Comparison of ENCODE assay signal across 24 cellular contexts in genomic region chr15:49190586-49190985, GRCh38. TPM values are rescaled to one million over a fixed set of nuclear protein-coding genes. Genes with fewer than 3 reads are reported as not detected.
DNase-seq lines count a peak whose midpoint lies in the region; ATAC-seq and TF ChIP-seq lines count a peak whose summit lies in the region.
"Had no signal": no experiment of that assay in that cellular context is flagged by ENCODE, and none has a peak within 500 bp of the region (broad histone marks: within the 10 kb centered on the region; RNA-seq: fewer than 3 reads in every experiment).

No MANE protein-coding gene starts in this region.

- H3K36me3 ChIP-seq in endodermal cell (ENCODE audit: control insufficient read depth, insufficient read depth, low read length): no peaks in the 10 kb centered on the region
- no peaks in the 10 kb centered on the region for H3K36me3 ChIP-seq in gastrocnemius medialis
- H3K36me3 ChIP-seq: breast epithelium, SJSA1 had no signal

- no peak for ATAC-seq in activated CD4-positive, alpha-beta T cell treated with anti-CD3 and anti-CD28 coated beads for 36 hours
- no peak for ATAC-seq in gastrocnemius medialis
- ATAC-seq: activated CD8-positive, alpha-beta T cell treated with anti-CD3 and anti-CD28 coated beads for 36 hours; right cardiac atrium had no signal

- no peak for TF ChIP-seq CTCF in CD14-positive monocyte (IDR thresholded peaks at IDR 0.05)
- TF ChIP-seq CTCF in endodermal cell (conservative IDR thresholded peaks at IDR 0.05): no peak
- no peak for TF ChIP-seq CTCF in gastrocnemius medialis (IDR thresholded peaks at IDR 0.05 in 4 of 5, conservative IDR thresholded peaks at IDR 0.05 in 1 of 5)

- CTCF ChIA-PET in activated CD4-positive, alpha-beta T cell treated with anti-CD3 and anti-CD28 coated beads for 36 hours (lab: Charles Lee): no interaction called here

- POLR2A ChIA-PET in activated CD4-positive, alpha-beta T cell treated with anti-CD3 and anti-CD28 coated beads for 36 hours (lab: Charles Lee): no interaction called here

- H3K27me3 ChIP-seq in endodermal cell (ENCODE audit: control insufficient read depth, insufficient read depth, low read length, poor library complexity, severe bottlenecking) (no peaks in the 10 kb centered on the region), gastrocnemius medialis (no peaks in the 10 kb centered on the region)
- H3K27me3 ChIP-seq: breast epithelium, SJSA1, stomach, tibial nerve had no signal

- H3K9ac ChIP-seq in endodermal cell (ENCODE audit: extremely low read depth, low read length, poor library complexity, severe bottlenecking): no peak overlapping the region

- H3K27ac ChIP-seq in endodermal cell (ENCODE audit: low read depth, low read length): no peak overlapping the region
- no peak overlapping the region for H3K27ac ChIP-seq in gastrocnemius medialis
- H3K27ac ChIP-seq: breast epithelium, coronary artery, PC-9, SJSA1, stomach, tibial nerve had no signal

- H3K27ac Mint-ChIP-seq in CD14-positive monocyte (peak overlapping the region in 6 of 7 donors; percentile 23 to 69 (median 43)), endodermal cell (peak overlapping the region; percentile 27)
- no peak overlapping the region for H3K27ac Mint-ChIP-seq in activated CD4-positive, alpha-beta T cell treated with anti-CD3 and anti-CD28 coated beads for 36 hours
- H3K27ac Mint-ChIP-seq: activated CD8-positive, alpha-beta T cell treated with anti-CD3 and anti-CD28 coated beads for 36 hours had no signal

- H3K4me3 Mint-ChIP-seq in CD14-positive monocyte (no peak overlapping the region), endodermal cell (no peak overlapping the region)
- no peak overlapping the region for H3K4me3 Mint-ChIP-seq in activated CD4-positive, alpha-beta T cell treated with anti-CD3 and anti-CD28 coated beads for 36 hours
- H3K4me3 Mint-ChIP-seq: activated CD8-positive, alpha-beta T cell treated with anti-CD3 and anti-CD28 coated beads for 36 hours had no signal

- no peak for TF ChIP-seq POLR2A in gastrocnemius medialis (IDR thresholded peaks at IDR 0.05)

- H3K36me3 Mint-ChIP-seq in CD14-positive monocyte (peaks cover 4 to 14% of the 10 kb centered on the region in 2 donors), endodermal cell (ENCODE audit: low read depth) (peaks cover under 1% of the 10 kb centered on the region)
- peaks cover 15% of the 10 kb centered on the region for H3K36me3 Mint-ChIP-seq in activated CD4-positive, alpha-beta T cell treated with anti-CD3 and anti-CD28 coated beads for 36 hours (ENCODE audit: low read depth)

- intact Hi-C loops in CD14-positive monocyte (cut with micrococcal nuclease): no loop called here
- intact Hi-C loops in activated CD4-positive, alpha-beta T cell treated with anti-CD3 and anti-CD28 coated beads for 36 hours (cut with DNase I, micrococcal nuclease): no loop called here
- intact Hi-C loops in gastrocnemius medialis (cut with DNase I; ENCODE audit: low total_unique reads): no loop called here

- in situ Hi-C loops in gastrocnemius medialis (cut with MboI; ENCODE audit: low sequenced_read_pairs in 4 of 4): no loop called here

- WGBS in endodermal cell (ENCODE audit: insufficient coverage in 1 of 2, insufficient read length in 1 of 2), 2 experiments: 94 to 100% methylated on average over 2 of the region's 2 CpGs

- H3K4me1 Mint-ChIP-seq in CD14-positive monocyte: peaks cover 11% of the 10 kb centered on the region
- no peaks in the 10 kb centered on the region for H3K4me1 Mint-ChIP-seq in endodermal cell
- peaks cover 16% of the 10 kb centered on the region for H3K4me1 Mint-ChIP-seq in activated CD4-positive, alpha-beta T cell treated with anti-CD3 and anti-CD28 coated beads for 36 hours

- H3K4me3 ChIP-seq in endodermal cell (ENCODE audit: low read length) (no peak overlapping the region), gastrocnemius medialis (no peak overlapping the region)
- H3K4me3 ChIP-seq: breast epithelium, coronary artery, PC-9, SJSA1, stomach, tibial nerve had no signal

- DNase-seq in CD14-positive monocyte (ENCODE audit: low spot score): no peak
- peak; percentile 87 to 88 for DNase-seq in Kasumi-1 (lab: John Stamatoyannopoulos, UW)
- DNase-seq in RPMI8226: peak; percentile 19
- no peak for DNase-seq in endodermal cell
- DNase-seq in NCI-H82 treated with DMSO at 0.1 percent for 48 hours (lab: John Stamatoyannopoulos, UW; ENCODE audit: unreplicated experiment): no peak
- no peak for DNase-seq in activated CD4-positive, alpha-beta T cell treated with anti-CD3 and anti-CD28 coated beads for 36 hours
- no peak for DNase-seq in NCI-H748 treated with DMSO at 0.1 percent for 48 hours (lab: John Stamatoyannopoulos, UW)
- DNase-seq in gastrocnemius medialis: no peak
- DNase-seq: activated CD4-positive, CD25-positive, alpha-beta regulatory T cell; activated CD8-positive, alpha-beta T cell treated with anti-CD3 and anti-CD28 coated beads for 36 hours; Caco-2; DND-41; mammary epithelial cell; NCI-H187; NCI-H69; PC-9; right cardiac atrium; stimulated activated CD4-positive, alpha-beta T cell treated with anti-CD3 and anti-CD28 coated beads, Interleukin-12 subunit alpha, Interleukin-12 subunit beta, amount 100 ng/mL, for 4 hours; stimulated activated CD4-positive, alpha-beta T cell treated with anti-CD3 and anti-CD28 coated beads, Interleukin-4, amount 100 ng/mL, for 4 hours; stomach had no signal

- no peaks in the 10 kb centered on the region for H3K4me1 ChIP-seq in endodermal cell (ENCODE audit: control insufficient read depth, insufficient read depth, low read length)
- H3K4me1 ChIP-seq in gastrocnemius medialis: peaks cover 0 to 7% of the 10 kb centered on the region in 2 donors
- H3K4me1 ChIP-seq: breast epithelium, Caco-2 had no signal

- no peaks in the 10 kb centered on the region for H3K9me3 ChIP-seq in endodermal cell (ENCODE audit: control insufficient read depth, low read length)
- H3K9me3 ChIP-seq in gastrocnemius medialis: no peaks in the 10 kb centered on the region
- H3K9me3 ChIP-seq: breast epithelium, Caco-2, SJSA1, stomach, tibial nerve had no signal

- H3K9me3 Mint-ChIP-seq in CD14-positive monocyte (peaks cover 0 to 2% (median 0%) of the 10 kb centered on the region in 7 donors), endodermal cell (no peaks in the 10 kb centered on the region)
- no peaks in the 10 kb centered on the region for H3K9me3 Mint-ChIP-seq in activated CD4-positive, alpha-beta T cell treated with anti-CD3 and anti-CD28 coated beads for 36 hours (ENCODE audit: low read depth)

- H3K27me3 Mint-ChIP-seq in CD14-positive monocyte (ENCODE audit: low read depth in 3 of 3) (peaks cover 0 to 3% (median 0%) of the 10 kb centered on the region in 3 donors), endodermal cell (ENCODE audit: insufficient read depth) (no peaks in the 10 kb centered on the region)
- no peaks in the 10 kb centered on the region for H3K27me3 Mint-ChIP-seq in activated CD4-positive, alpha-beta T cell treated with anti-CD3 and anti-CD28 coated beads for 36 hours
- H3K27me3 Mint-ChIP-seq: activated CD8-positive, alpha-beta T cell treated with anti-CD3 and anti-CD28 coated beads for 36 hours had no signal

RNA-seq across cellular contexts. Expression of gene GALK2, which starts 20.5 kb away (rescaled TPM):
- polyA plus RNA-seq in CD14-positive monocyte: 10 to 100 TPM; 14.5 to 16.9 TPM
- total RNA-seq in endodermal cell (10 to 100 TPM; 13.4 to 19.1 TPM), gastrocnemius medialis (10 to 100 TPM; 19.1 to 29.5 (median 22.9) TPM)
- polyA plus RNA-seq in endodermal cell (2013, experiment 1 of 2): 14.5 TPM
- polyA plus RNA-seq in endodermal cell (2013, experiment 2 of 2): 13.2 TPM
- total RNA-seq in activated CD4-positive, alpha-beta T cell treated with anti-CD3 and anti-CD28 coated beads for 36 hours: 10 to 100 TPM; 19.9 to 27.1 TPM

RNA-seq across cellular contexts. Expression of gene COPS2, which starts 35.2 kb away (rescaled TPM):
- polyA plus RNA-seq in CD14-positive monocyte: 10 to 100 TPM; 32.4 to 36.1 TPM
- total RNA-seq in endodermal cell (10 to 100 TPM; 57.1 to 60.9 TPM), gastrocnemius medialis (10 to 100 TPM; 69.5 to 98.2 (median 93.2) TPM)
- 93.3 TPM for polyA plus RNA-seq in endodermal cell (2013, experiment 1 of 2)
- polyA plus RNA-seq in endodermal cell (2013, experiment 2 of 2): 95.2 TPM
- 10 to 100 TPM; 82.6 to 95.9 TPM for total RNA-seq in activated CD4-positive, alpha-beta T cell treated with anti-CD3 and anti-CD28 coated beads for 36 hours

Comparison
In these comparisons a context has a peak if more than half of its experiments do, and no peak if none do; other contexts are left out.
1. DNase-seq: peak in Kasumi-1 (2 of 2) and RPMI8226 (single experiment); none in CD14-positive monocyte (single experiment), endodermal cell (single experiment), NCI-H82 treated with DMSO at 0.1 percent for 48 hours (single experiment), activated CD4-positive, alpha-beta T cell treated with anti-CD3 and anti-CD28 coated beads for 36 hours (single experiment), NCI-H748 treated with DMSO at 0.1 percent for 48 hours (single experiment) and gastrocnemius medialis (0 of 2).